9 cellular contexts compared by ENCODE assay signal in genomic region chr9:110427497-110428104, GRCh38.
DNase-seq lines count a peak whose midpoint lies in the region; ATAC-seq and TF ChIP-seq lines count a peak whose summit lies in the region.
"Had no signal": no experiment of that assay in that cellular context is flagged by ENCODE, and none has a peak within 500 bp of the region (broad histone marks: within the 10 kb centered on the region; RNA-seq: fewer than 3 reads in every experiment).

No MANE protein-coding gene starts in this region.

- DNase-seq in G401 (ENCODE audit: low spot score) = peak; percentile 79
- DNase-seq in NB4 (ENCODE audit: low read depth) = peak; percentile 46
- DNase-seq in amniotic epithelial cell (ENCODE audit: low read depth) = peak; percentile 42
- peak; percentile 73 for DNase-seq in islet precursor cell
- DNase-seq in tibial artery = peak in 1 of 2 donors; percentile 29
- no peak for DNase-seq in lower leg skin (ENCODE audit: low spot score in 2 of 2)
- DNase-seq: activated B cell treated with CpG ODN at 0.5 μM for 24 hours had no signal

- 45 to 55% methylated on average over 7 of the region's 7 CpGs for WGBS in lower leg skin, 2 donors

- TF ChIP-seq POLR2A in NB4 (IDR thresholded peaks at IDR 0.05; ENCODE audit: extremely low read depth, insufficient read length) (no peak), lower leg skin (IDR thresholded peaks at IDR 0.05) (no peak)

- H3K4me1 ChIP-seq in tibial artery = no peaks in the 10 kb centered on the region

- H3K9me3 ChIP-seq in tibial artery = no peaks in the 10 kb centered on the region

- no peak overlapping the region for H3K27ac ChIP-seq in tibial artery

- H3K27me3 ChIP-seq in tibial artery = no peaks in the 10 kb centered on the region

- H3K4me3 ChIP-seq in NB4 (ENCODE audit: low read depth, low read length) (no peak overlapping the region), tibial artery (no peak overlapping the region), lower leg skin (ENCODE audit: low read depth, poor library complexity, severe bottlenecking) (no peak overlapping the region)

- peak; percentile 57 for ATAC-seq in GM21381 (IDR thresholded peaks at IDR 0.05; ENCODE audit: unreplicated experiment)
- ATAC-seq in GM21423 (IDR thresholded peaks at IDR 0.05; ENCODE audit: unreplicated experiment) = no peak

- H3K36me3 ChIP-seq in tibial artery = no peaks in the 10 kb centered on the region

- peak; percentile 76 for TF ChIP-seq CTCF in NB4 (IDR thresholded peaks at IDR 0.05; ENCODE audit: low read depth, low read length)
- peak; percentile 43 to 44 for TF ChIP-seq CTCF in tibial artery (IDR thresholded peaks at IDR 0.05)
- TF ChIP-seq CTCF in lower leg skin (IDR thresholded peaks at IDR 0.05) = no peak

- in situ Hi-C loops in G401 (cut with HindIII; ENCODE audit: low sequenced_read_pairs) = no loop called here

- intact Hi-C loops in tibial artery (cut with DNase I; ENCODE audit: low total_unique reads) (no loop called here), lower leg skin (cut with DNase I; ENCODE audit: low total_unique reads) (no loop called here)

Comparison
In these comparisons a context has a peak if more than half of its experiments do, and no peak if none do; other contexts are left out.
1. DNase-seq: peak in G401 (single experiment), NB4 (single experiment), amniotic epithelial cell (single experiment) and islet precursor cell (single experiment); none in lower leg skin (0 of 2).
2. CTCF ChIP-seq: peak in NB4 (single experiment) and tibial artery (2 of 2); none in lower leg skin (0 of 3).